ENCODE assay signal across 1 cellular context in the genomic region with DNA sequence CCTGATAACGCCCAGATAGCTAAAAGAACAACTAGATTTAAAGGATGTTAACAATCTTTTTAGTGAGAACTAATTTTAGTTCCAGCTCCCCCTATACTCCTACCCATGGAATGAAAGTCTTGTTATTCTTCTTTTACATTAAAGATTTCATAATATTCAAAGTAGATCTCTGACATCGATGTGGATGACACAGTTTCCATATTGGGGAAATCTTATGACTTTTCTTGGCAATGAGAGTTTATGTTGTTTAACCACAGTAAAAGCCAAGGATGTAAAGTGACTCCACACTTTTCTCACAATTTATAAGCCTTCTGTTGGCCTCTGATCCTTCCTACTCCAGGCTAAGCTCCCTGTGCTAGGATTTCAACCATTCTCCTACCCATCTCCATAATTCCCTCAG.
TF ChIP-seq lines count a peak whose summit lies in the region.

No MANE protein-coding gene starts in this region.

TF ChIP-seq in IMR-90, 13 proteins besides CTCF, POLR2A, EP300 and RAD21:
- TF ChIP-seq, protein P1, sequence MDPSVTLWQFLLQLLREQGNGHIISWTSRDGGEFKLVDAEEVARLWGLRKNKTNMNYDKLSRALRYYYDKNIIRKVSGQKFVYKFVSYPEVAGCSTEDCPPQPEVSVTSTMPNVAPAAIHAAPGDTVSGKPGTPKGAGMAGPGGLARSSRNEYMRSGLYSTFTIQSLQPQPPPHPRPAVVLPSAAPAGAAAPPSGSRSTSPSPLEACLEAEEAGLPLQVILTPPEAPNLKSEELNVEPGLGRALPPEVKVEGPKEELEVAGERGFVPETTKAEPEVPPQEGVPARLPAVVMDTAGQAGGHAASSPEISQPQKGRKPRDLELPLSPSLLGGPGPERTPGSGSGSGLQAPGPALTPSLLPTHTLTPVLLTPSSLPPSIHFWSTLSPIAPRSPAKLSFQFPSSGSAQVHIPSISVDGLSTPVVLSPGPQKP (IDR thresholded peaks at IDR 0.05; ENCODE audit: borderline replicate concordance, low read depth, low read length): no peak
- TF ChIP-seq, protein P2, sequence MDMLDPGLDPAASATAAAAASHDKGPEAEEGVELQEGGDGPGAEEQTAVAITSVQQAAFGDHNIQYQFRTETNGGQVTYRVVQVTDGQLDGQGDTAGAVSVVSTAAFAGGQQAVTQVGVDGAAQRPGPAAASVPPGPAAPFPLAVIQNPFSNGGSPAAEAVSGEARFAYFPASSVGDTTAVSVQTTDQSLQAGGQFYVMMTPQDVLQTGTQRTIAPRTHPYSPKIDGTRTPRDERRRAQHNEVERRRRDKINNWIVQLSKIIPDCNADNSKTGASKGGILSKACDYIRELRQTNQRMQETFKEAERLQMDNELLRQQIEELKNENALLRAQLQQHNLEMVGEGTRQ (IDR thresholded peaks at IDR 0.05; ENCODE audit: low read depth, low read length): no peak
- TF ChIP-seq CHD1 (IDR thresholded peaks at IDR 0.05; ENCODE audit: low read depth, low read length) (no peak), MAZ (IDR thresholded peaks at IDR 0.05; ENCODE audit: borderline replicate concordance, low read depth, low read length) (no peak), MAFK (IDR thresholded peaks at IDR 0.05; ENCODE audit: low read depth, low read length) (no peak), CEBPB (IDR thresholded peaks at IDR 0.05; ENCODE audit: low read depth, low read length) (no peak), FOS (IDR thresholded peaks at IDR 0.05; ENCODE audit: low read depth, low read length) (no peak), RCOR1 (IDR thresholded peaks at IDR 0.05; ENCODE audit: insufficient replicate concordance, low read length) (no peak), NFE2L2 (IDR thresholded peaks at IDR 0.05; ENCODE audit: low read depth, low read length) (no peak), SMC3 (IDR thresholded peaks at IDR 0.05; ENCODE audit: low read depth, low read length) (no peak), BHLHE40 (IDR thresholded peaks at IDR 0.05; ENCODE audit: low read depth, low read length) (no peak), MXI1 (IDR thresholded peaks at IDR 0.05; ENCODE audit: borderline replicate concordance, low read depth, low read length) (no peak), RFX5 (IDR thresholded peaks at IDR 0.05; ENCODE audit: low read depth, low read length) (no peak)
